Comparison of ENCODE assay signal across 2 cellular contexts in the genomic region with DNA sequence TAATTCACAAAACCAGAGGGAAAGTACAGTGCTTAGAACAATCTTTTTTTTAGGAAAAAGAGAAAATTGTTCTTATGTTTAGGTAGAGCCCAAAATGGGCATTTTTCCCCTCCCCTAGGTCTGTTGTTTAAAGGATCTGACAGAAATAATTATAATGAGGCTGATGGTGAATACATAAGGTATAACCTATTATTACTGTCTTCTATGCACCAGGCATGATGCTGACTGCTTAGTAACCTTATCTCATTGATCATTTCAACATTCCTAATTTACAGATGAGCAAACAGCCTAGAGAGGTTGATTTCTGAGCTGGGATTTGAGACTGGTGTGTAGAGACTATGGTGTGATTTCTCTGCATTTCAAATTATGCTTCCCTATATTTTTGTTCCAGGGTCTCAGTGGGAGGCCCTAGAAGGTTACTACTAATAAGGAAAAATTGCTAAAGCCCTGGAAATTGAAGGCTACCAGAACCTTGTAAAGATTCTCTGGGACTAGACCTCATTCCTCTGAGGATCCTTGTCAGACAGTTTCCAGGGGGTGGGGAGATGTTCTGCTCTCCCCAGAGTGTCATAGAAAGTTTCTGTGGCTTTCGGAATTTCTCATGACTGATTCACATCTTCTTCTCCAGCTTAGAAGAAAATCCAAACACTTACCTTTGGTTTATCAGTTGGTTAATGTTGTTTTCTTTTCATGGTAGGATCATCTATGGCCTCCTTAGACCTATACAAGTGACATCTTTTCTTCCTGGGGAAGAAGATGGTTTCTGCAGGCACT.
TF ChIP-seq lines count a peak whose summit lies in the region.

No MANE protein-coding gene starts in this region.

TF ChIP-seq in SK-N-SH, 30 proteins besides CTCF, POLR2A, EP300 and RAD21 (continued from another document):
- TF ChIP-seq, protein P1, sequence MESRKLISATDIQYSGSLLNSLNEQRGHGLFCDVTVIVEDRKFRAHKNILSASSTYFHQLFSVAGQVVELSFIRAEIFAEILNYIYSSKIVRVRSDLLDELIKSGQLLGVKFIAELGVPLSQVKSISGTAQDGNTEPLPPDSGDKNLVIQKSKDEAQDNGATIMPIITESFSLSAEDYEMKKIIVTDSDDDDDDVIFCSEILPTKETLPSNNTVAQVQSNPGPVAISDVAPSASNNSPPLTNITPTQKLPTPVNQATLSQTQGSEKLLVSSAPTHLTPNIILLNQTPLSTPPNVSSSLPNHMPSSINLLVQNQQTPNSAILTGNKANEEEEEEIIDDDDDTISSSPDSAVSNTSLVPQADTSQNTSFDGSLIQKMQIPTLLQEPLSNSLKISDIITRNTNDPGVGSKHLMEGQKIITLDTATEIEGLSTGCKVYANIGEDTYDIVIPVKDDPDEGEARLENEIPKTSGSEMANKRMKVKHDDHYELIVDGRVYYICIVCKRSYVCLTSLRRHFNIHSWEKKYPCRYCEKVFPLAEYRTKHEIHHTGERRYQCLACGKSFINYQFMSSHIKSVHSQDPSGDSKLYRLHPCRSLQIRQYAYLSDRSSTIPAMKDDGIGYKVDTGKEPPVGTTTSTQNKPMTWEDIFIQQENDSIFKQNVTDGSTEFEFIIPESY (IDR thresholded peaks at IDR 0.05; ENCODE audit: borderline replicate concordance, low read depth) = no peak
- TF ChIP-seq TCF12 (IDR thresholded peaks at IDR 0.05) = no peak
- no peak for TF ChIP-seq NFIC (IDR thresholded peaks at IDR 0.05; ENCODE audit: borderline replicate concordance)
- TF ChIP-seq GATA2 (CRISPR knock-in tag; IDR thresholded peaks at IDR 0.05) = peak; percentile 46; the same call in 1 of the 2 replicates
- no peak for TF ChIP-seq ELF1 (IDR thresholded peaks at IDR 0.05)
TF ChIP-seq in SK-N-SH: peak in this region for 1.

TF ChIP-seq in SK-N-SH treated with all-trans-retinoic acid at 6 μM for 48 hours, 23 proteins besides CTCF, POLR2A, EP300 and RAD21 (continued from another document):
- TF ChIP-seq, protein P2, sequence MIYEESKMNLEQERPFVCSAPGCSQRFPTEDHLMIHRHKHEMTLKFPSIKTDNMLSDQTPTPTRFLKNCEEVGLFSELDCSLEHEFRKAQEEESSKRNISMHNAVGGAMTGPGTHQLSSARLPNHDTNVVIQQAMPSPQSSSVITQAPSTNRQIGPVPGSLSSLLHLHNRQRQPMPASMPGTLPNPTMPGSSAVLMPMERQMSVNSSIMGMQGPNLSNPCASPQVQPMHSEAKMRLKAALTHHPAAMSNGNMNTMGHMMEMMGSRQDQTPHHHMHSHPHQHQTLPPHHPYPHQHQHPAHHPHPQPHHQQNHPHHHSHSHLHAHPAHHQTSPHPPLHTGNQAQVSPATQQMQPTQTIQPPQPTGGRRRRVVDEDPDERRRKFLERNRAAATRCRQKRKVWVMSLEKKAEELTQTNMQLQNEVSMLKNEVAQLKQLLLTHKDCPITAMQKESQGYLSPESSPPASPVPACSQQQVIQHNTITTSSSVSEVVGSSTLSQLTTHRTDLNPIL (CRISPR knock-in tag; IDR thresholded peaks at IDR 0.05; ENCODE audit: low read depth) = no peak
- TF ChIP-seq ZNF8 (CRISPR knock-in tag; IDR thresholded peaks at IDR 0.05) = no peak
- no peak for TF ChIP-seq OSR1 (CRISPR knock-in tag; IDR thresholded peaks at IDR 0.05)
- TF ChIP-seq ZNF565 (CRISPR knock-in tag; conservative IDR thresholded peaks at IDR 0.05; ENCODE audit: low read depth) = no peak
- TF ChIP-seq, protein P3, sequence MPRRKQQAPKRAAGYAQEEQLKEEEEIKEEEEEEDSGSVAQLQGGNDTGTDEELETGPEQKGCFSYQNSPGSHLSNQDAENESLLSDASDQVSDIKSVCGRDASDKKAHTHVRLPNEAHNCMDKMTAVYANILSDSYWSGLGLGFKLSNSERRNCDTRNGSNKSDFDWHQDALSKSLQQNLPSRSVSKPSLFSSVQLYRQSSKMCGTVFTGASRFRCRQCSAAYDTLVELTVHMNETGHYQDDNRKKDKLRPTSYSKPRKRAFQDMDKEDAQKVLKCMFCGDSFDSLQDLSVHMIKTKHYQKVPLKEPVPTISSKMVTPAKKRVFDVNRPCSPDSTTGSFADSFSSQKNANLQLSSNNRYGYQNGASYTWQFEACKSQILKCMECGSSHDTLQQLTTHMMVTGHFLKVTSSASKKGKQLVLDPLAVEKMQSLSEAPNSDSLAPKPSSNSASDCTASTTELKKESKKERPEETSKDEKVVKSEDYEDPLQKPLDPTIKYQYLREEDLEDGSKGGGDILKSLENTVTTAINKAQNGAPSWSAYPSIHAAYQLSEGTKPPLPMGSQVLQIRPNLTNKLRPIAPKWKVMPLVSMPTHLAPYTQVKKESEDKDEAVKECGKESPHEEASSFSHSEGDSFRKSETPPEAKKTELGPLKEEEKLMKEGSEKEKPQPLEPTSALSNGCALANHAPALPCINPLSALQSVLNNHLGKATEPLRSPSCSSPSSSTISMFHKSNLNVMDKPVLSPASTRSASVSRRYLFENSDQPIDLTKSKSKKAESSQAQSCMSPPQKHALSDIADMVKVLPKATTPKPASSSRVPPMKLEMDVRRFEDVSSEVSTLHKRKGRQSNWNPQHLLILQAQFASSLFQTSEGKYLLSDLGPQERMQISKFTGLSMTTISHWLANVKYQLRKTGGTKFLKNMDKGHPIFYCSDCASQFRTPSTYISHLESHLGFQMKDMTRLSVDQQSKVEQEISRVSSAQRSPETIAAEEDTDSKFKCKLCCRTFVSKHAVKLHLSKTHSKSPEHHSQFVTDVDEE (CRISPR knock-in tag; IDR thresholded peaks at IDR 0.05) = no peak
- TF ChIP-seq, protein P4, sequence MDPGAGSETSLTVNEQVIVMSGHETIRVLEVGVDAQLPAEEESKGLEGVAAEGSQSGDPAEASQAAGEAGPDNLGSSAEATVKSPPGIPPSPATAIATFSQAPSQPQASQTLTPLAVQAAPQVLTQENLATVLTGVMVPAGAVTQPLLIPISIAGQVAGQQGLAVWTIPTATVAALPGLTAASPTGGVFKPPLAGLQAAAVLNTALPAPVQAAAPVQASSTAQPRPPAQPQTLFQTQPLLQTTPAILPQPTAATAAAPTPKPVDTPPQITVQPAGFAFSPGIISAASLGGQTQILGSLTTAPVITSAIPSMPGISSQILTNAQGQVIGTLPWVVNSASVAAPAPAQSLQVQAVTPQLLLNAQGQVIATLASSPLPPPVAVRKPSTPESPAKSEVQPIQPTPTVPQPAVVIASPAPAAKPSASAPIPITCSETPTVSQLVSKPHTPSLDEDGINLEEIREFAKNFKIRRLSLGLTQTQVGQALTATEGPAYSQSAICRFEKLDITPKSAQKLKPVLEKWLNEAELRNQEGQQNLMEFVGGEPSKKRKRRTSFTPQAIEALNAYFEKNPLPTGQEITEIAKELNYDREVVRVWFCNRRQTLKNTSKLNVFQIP (CRISPR knock-in tag; IDR thresholded peaks at IDR 0.05; ENCODE audit: borderline replicate concordance, low read depth) = no peak
- TF ChIP-seq SNAI2 (CRISPR knock-in tag; IDR thresholded peaks at IDR 0.05) = no peak
- TF ChIP-seq ARNTL (CRISPR knock-in tag; IDR thresholded peaks at IDR 0.05; ENCODE audit: borderline replicate concordance, low read depth) = no peak
- no peak for TF ChIP-seq TCF4 (CRISPR knock-in tag; IDR thresholded peaks at IDR 0.05; ENCODE audit: borderline replicate concordance)
